ENCODE assay signal across 21 cellular contexts in the genomic region with DNA sequence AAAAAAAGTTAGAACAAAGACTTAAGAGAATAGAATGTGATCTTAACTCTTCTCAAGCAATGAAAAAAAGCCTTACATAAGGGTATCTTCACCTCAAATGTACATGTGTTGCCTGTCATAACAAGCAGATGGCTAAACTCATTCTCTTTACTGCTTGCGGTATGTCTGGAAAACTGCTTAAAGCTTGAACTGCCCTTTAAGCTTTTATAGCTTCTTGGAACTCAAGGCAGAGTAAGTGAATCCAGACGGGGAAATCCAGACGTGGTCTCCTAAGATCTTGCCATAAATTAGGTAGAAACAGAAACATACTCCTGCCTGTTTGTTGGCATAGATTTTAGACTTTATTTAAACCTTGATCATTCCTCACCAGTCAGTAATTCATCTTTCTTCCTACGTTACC. TPM values are rescaled to one million over a fixed set of nuclear protein-coding genes. Genes with fewer than 3 reads are reported as not detected.
DNase-seq lines count a peak whose midpoint lies in the region; ATAC-seq and TF ChIP-seq lines count a peak whose summit lies in the region.
"Had no signal": no experiment of that assay in that cellular context is flagged by ENCODE, and none has a peak within 500 bp of the region (broad histone marks: within the 10 kb centered on the region; RNA-seq: fewer than 3 reads in every experiment).

No MANE protein-coding gene starts in this region.

- DNase-seq in GM04503 (ENCODE audit: low read depth): peak; percentile 73
- DNase-seq in choroid plexus epithelial cell (ENCODE audit: low read depth): peak; percentile 13
- DNase-seq in islet precursor cell: peak; percentile 17
- no peak for DNase-seq in thoracic aorta (ENCODE audit: low spot score)
- no peak for DNase-seq in central memory CD4-positive, alpha-beta T cell
- no peak for DNase-seq in activated CD8-positive, alpha-beta memory T cell treated with anti-CD3 and anti-CD28 coated beads, Interleukin-2, amount 50 U/mL, for 48 hours
- DNase-seq in testis: no peak
- DNase-seq: activated effector memory CD4-positive, alpha-beta T cell treated with anti-CD3 and anti-CD28 coated beads, Interleukin-2, amount 50 U/mL, for 16 hours; amygdala; DMS153; left ventricle myocardium superior; NCI-H1417 treated with DMSO at 0.1 percent for 48 hours; SJCRH30; stimulated activated CD4-positive, alpha-beta T cell treated with anti-CD3 and anti-CD28 coated beads, Interleukin-4, amount 100 ng/mL, for 4 hours had no signal

- H3K9me3 ChIP-seq in thoracic aorta (no peaks in the 10 kb centered on the region), testis (no peaks in the 10 kb centered on the region)
- H3K9me3 ChIP-seq: SJCRH30 had no signal

- H3K27me3 ChIP-seq in thoracic aorta (replicated peaks; ENCODE audit: insufficient read depth) (no peaks in the 10 kb centered on the region), testis (no peaks in the 10 kb centered on the region)
- H3K27me3 ChIP-seq: SJCRH30 had no signal

- 72 to 79% methylated on average over 4 of the region's 4 CpGs for WGBS in testis, 2 donors

- no peak for TF ChIP-seq POLR2A in testis (IDR thresholded peaks at IDR 0.05)

- H3K36me3 ChIP-seq in thoracic aorta (peaks cover 24% of the 10 kb centered on the region), testis (ENCODE audit: low read depth, missing control alignments) (no peaks in the 10 kb centered on the region)
- H3K36me3 ChIP-seq: SJCRH30 had no signal

- intact Hi-C loops in testis (cut with DNase I; ENCODE audit: low total_unique reads): no loop called here

- H3K4me1 ChIP-seq in thoracic aorta (ENCODE audit: control insufficient read depth in 1 of 2, low read depth in 2 of 2) (peaks cover 0 to 8% of the 10 kb centered on the region in 2 donors), testis (no peaks in the 10 kb centered on the region)
- H3K4me1 ChIP-seq: parathyroid adenoma had no signal

- no peak for TF ChIP-seq CTCF in choroid plexus epithelial cell (conservative IDR thresholded peaks at IDR 0.05; ENCODE audit: low read depth, low read length)
- TF ChIP-seq CTCF in thoracic aorta (IDR thresholded peaks at IDR 0.05): no peak
- no peak for TF ChIP-seq CTCF in testis (IDR thresholded peaks at IDR 0.05)

- H3K4me3 ChIP-seq in choroid plexus epithelial cell (ENCODE audit: low read depth, low read length) (no peak overlapping the region), thoracic aorta (peak overlapping the region; percentile 57), testis (no peak overlapping the region)
- H3K4me3 ChIP-seq: SJCRH30, skin epidermis had no signal

- H3K27ac ChIP-seq in thoracic aorta (peak overlapping the region; percentile 86 to 92), testis (no peak overlapping the region)
- H3K27ac ChIP-seq: parathyroid adenoma, SJCRH30 had no signal

- ATAC-seq in thoracic aorta (ENCODE audit: insufficient number of reproducible peaks, low FRiP score, low read depth) (no peak), HG03520 (IDR thresholded peaks at IDR 0.05; ENCODE audit: unreplicated experiment) (no peak)
- ATAC-seq: left ventricle myocardium superior had no signal

RNA-seq across cellular contexts. Expression of gene CLUAP1, which starts 19.6 kb away (rescaled TPM):
- total RNA-seq in thoracic aorta (10 to 100 TPM; 23.4 to 25.0 TPM), testis (10 to 100 TPM; 45.2 to 59.5 TPM)
- 95.7 TPM for polyA plus RNA-seq in testis (ENCODE audit: insufficient read depth, low read depth, low replicate concordance)

RNA-seq across cellular contexts. Expression of gene C16orf90, which starts 25.1 kb away (rescaled TPM):
- total RNA-seq in thoracic aorta (not detected), testis (10 to 100 TPM; 14.2 to 33.8 TPM)
- 52.1 TPM for polyA plus RNA-seq in testis (ENCODE audit: insufficient read depth, low read depth, low replicate concordance)
- total RNA-seq: glomerular endothelial cell, HT1080, left ventricle myocardium superior, SJCRH30, subcutaneous adipose tissue had no signal
- polyA plus RNA-seq: CD14-positive monocyte had no signal

RNA-seq across cellular contexts. Expression of gene NLRC3, which starts 56.8 kb away (rescaled TPM):
- 1 to 10 TPM; 2.5 to 3.7 TPM for total RNA-seq in thoracic aorta
- total RNA-seq in testis: 1 to 10 TPM; 1.9 to 3.0 TPM
- polyA plus RNA-seq in testis (ENCODE audit: insufficient read depth, low read depth, low replicate concordance): 0.76 TPM

Comparison
In these comparisons a context has a peak if more than half of its experiments do, and no peak if none do; other contexts are left out.
1. DNase-seq: peak in GM04503 (single experiment), choroid plexus epithelial cell (single experiment) and islet precursor cell (single experiment); none in thoracic aorta (single experiment), central memory CD4-positive, alpha-beta T cell (single experiment), activated CD8-positive, alpha-beta memory T cell treated with anti-CD3 and anti-CD28 coated beads, Interleukin-2, amount 50 U/mL, for 48 hours (single experiment) and testis (single experiment).
2. H3K27ac ChIP-seq: peak in thoracic aorta (2 of 2); none in testis (0 of 2).
3. RNA of gene C16orf90, which starts 25.1 kb away (total RNA-seq): 14.2 to 33.8 TPM in testis; not detected in thoracic aorta; every median in the first group is over 10 times any median in the second.